Comparison of ENCODE assay signal across 22 cellular contexts in the genomic region with DNA sequence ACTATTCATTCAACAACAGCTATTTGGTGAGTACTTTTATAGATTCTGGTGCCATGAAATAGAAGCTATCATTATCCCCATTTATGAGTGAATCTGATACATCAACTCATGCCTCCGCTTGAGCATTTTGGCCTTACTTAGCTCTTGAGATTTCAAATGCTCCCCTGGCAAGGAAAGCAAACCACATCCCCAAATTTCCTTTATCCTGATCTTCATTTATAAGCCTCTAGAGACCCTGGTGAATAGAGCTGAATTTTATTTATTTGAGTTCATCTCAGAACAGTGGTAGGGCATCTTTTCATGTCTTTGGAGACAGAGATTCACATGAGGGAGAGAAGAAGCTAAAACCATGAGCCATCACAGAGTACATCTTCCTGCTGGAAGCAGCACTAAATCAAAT.
"Had no signal": no experiment of that assay in that cellular context is flagged by ENCODE, and none has a peak within 500 bp of the region (broad histone marks: within the 10 kb centered on the region; RNA-seq: fewer than 3 reads in every experiment).

No MANE protein-coding gene starts in this region.

- H3K9me3 ChIP-seq: breast epithelium, heart right ventricle, spleen, upper lobe of left lung, vagina had no signal

- H3K36me3 Mint-ChIP-seq: natural killer cell treated with Interleukin-12 subunit alpha and Interleukin-12 subunit beta and Interleukin-15 and Interleukin-18, amount 100 ng/mL, for 72 hours had no signal

- H3K27me3 ChIP-seq: breast epithelium, heart right ventricle, spleen, upper lobe of left lung, vagina had no signal

- H3K4me3 Mint-ChIP-seq: activated CD4-positive, alpha-beta memory T cell treated with anti-CD3 and anti-CD28 coated beads for 36 hours; activated CD4-positive, alpha-beta T cell treated with anti-CD3 and anti-CD28 coated beads, Interleukin-2, amount 10 ng/mL, durations not matched to agents 24 days and 14 days; natural killer cell treated with Interleukin-12 subunit alpha and Interleukin-12 subunit beta and Interleukin-15 and Interleukin-18, amount 100 ng/mL, for 72 hours; stimulated activated naive CD8-positive, alpha-beta T cell treated with anti-CD3 and anti-CD28 coated beads, Interleukin-15, Interleukin-2, amounts not matched to agents 100 ng/mL and 50 ng/mL, for 24 hours had no signal

- H3K4me3 ChIP-seq: breast epithelium, heart right ventricle, spleen, upper lobe of left lung, vagina had no signal

- H3K27ac Mint-ChIP-seq: activated CD4-positive, alpha-beta memory T cell treated with anti-CD3 and anti-CD28 coated beads for 36 hours; activated CD4-positive, alpha-beta T cell treated with anti-CD3 and anti-CD28 coated beads, Interleukin-2, amount 10 ng/mL, durations not matched to agents 24 days and 14 days; natural killer cell treated with Interleukin-12 subunit alpha and Interleukin-12 subunit beta and Interleukin-15 and Interleukin-18, amount 100 ng/mL, for 72 hours; stimulated activated naive CD8-positive, alpha-beta T cell treated with anti-CD3 and anti-CD28 coated beads, Interleukin-15, Interleukin-2, amounts not matched to agents 100 ng/mL and 50 ng/mL, for 24 hours had no signal

- DNase-seq: activated CD4-positive, alpha-beta memory T cell treated with anti-CD3 and anti-CD28 coated beads for 36 hours; activated CD4-positive, alpha-beta T cell treated with anti-CD3 and anti-CD28 coated beads, Interleukin-2, amount 10 ng/mL, durations not matched to agents 24 days and 14 days; activated CD8-positive, alpha-beta memory T cell treated with anti-CD3 and anti-CD28 coated beads, Interleukin-2, amount 50 U/mL, for 4 hours; activated gamma-delta T cell; activated naive CD4-positive, alpha-beta T cell treated with anti-CD3 and anti-CD28 coated beads, Interleukin-2, amount 50 U/mL, for 16 hours; activated T-cell treated with anti-CD3 and anti-CD28 coated beads, Interleukin-2, amount 50 U/mL, for 1 hour; central memory CD4-positive, alpha-beta T cell; foreskin melanocyte; heart right ventricle; midbrain; posterior cingulate gyrus; right cardiac atrium; spleen; stimulated activated CD4-positive, alpha-beta T cell treated with anti-CD3 and anti-CD28 coated beads, Interleukin-2, amount 100 ng/mL, for 48 hours; upper lobe of left lung had no signal

- H3K36me3 ChIP-seq: breast epithelium, heart right ventricle, spleen, upper lobe of left lung, vagina had no signal

- ATAC-seq: activated CD4-positive, CD25-positive, alpha-beta regulatory T cell treated with anti-CD3 and anti-CD28 coated beads, Interleukin-2, amount 50 U/mL, for 24 hours; esophagus mucosa; heart right ventricle; natural killer cell treated with Interleukin-12 subunit alpha and Interleukin-12 subunit beta and Interleukin-15 and Interleukin-18, amount 100 ng/mL, for 72 hours; right cardiac atrium had no signal

- H3K27me3 Mint-ChIP-seq: activated CD4-positive, alpha-beta memory T cell treated with anti-CD3 and anti-CD28 coated beads for 36 hours; activated CD4-positive, alpha-beta T cell treated with anti-CD3 and anti-CD28 coated beads, Interleukin-2, amount 10 ng/mL, durations not matched to agents 24 days and 14 days; natural killer cell treated with Interleukin-12 subunit alpha and Interleukin-12 subunit beta and Interleukin-15 and Interleukin-18, amount 100 ng/mL, for 72 hours; stimulated activated naive CD8-positive, alpha-beta T cell treated with anti-CD3 and anti-CD28 coated beads, Interleukin-15, Interleukin-2, amounts not matched to agents 100 ng/mL and 50 ng/mL, for 24 hours had no signal

- H3K9me3 Mint-ChIP-seq: activated CD4-positive, alpha-beta memory T cell treated with anti-CD3 and anti-CD28 coated beads for 36 hours; natural killer cell treated with Interleukin-12 subunit alpha and Interleukin-12 subunit beta and Interleukin-15 and Interleukin-18, amount 100 ng/mL, for 72 hours; stimulated activated naive CD8-positive, alpha-beta T cell treated with anti-CD3 and anti-CD28 coated beads, Interleukin-15, Interleukin-2, amounts not matched to agents 100 ng/mL and 50 ng/mL, for 24 hours had no signal

- H3K27ac ChIP-seq: breast epithelium, heart right ventricle, upper lobe of left lung, vagina, VCaP had no signal

- H3K4me1 ChIP-seq: breast epithelium had no signal
